ENCODE assay signal across 12 cellular contexts in genomic region chr1:167683641-167684502, GRCh38. TPM values are rescaled to one million over a fixed set of nuclear protein-coding genes. Genes with fewer than 3 reads are reported as not detected.
A peak's percentile ranks its signal among the peaks of the same experiment; 100 is the strongest.
DNase-seq lines count a peak whose midpoint lies in the region; ATAC-seq and TF ChIP-seq lines count a peak whose summit lies in the region.
"Had no signal": no experiment of that assay in that cellular context is flagged by ENCODE, and none has a peak within 500 bp of the region (broad histone marks: within the 10 kb centered on the region; RNA-seq: fewer than 3 reads in every experiment).

No MANE protein-coding gene starts in this region.

- peak overlapping the region; percentile 82 to 92 (median 86) for H3K27ac ChIP-seq in gastrocnemius medialis
- no peak overlapping the region for H3K27ac ChIP-seq in osteoblast (ENCODE audit: low read depth, low read length)
- H3K27ac ChIP-seq: vagina had no signal

- ATAC-seq in activated CD8-positive, alpha-beta T cell treated with anti-CD3 and anti-CD28 coated beads for 36 hours, result no peak
- ATAC-seq in gastrocnemius medialis (peak; percentile 49 to 66), GM21619 (IDR thresholded peaks at IDR 0.05; ENCODE audit: unreplicated experiment) (no peak)
- no peak for ATAC-seq in natural killer cell treated with Interleukin-12 subunit alpha and Interleukin-12 subunit beta and Interleukin-15 and Interleukin-18, amount 100 ng/mL, for 72 hours

- no peaks in the 10 kb centered on the region; the same call in 1 of the 2 replicates for H3K27me3 ChIP-seq in H7 (ENCODE audit: control insufficient read depth, insufficient read depth, low read length)
- no peaks in the 10 kb centered on the region for H3K27me3 ChIP-seq in gastrocnemius medialis
- H3K27me3 ChIP-seq in osteoblast (ENCODE audit: insufficient read depth, low read length), result no peaks in the 10 kb centered on the region
- H3K27me3 ChIP-seq: vagina had no signal

- DNase-seq in H7 (peak; percentile 85), glutamatergic neuron (peak; percentile 33), gastrocnemius medialis (peak in 1 of 2 donors; percentile 68), osteoblast (ENCODE audit: insufficient read length, low spot score, missing footprints) (no peak), LoVo (ENCODE audit: low spot score) (no peak)
- no peak for DNase-seq in activated CD8-positive, alpha-beta T cell treated with anti-CD3 and anti-CD28 coated beads for 36 hours
- DNase-seq in natural killer cell treated with Interleukin-12 subunit alpha and Interleukin-12 subunit beta and Interleukin-15 and Interleukin-18, amount 100 ng/mL, for 72 hours (ENCODE audit: low spot score), result no peak
- DNase-seq: activated CD4-positive, alpha-beta T cell treated with anti-CD3 and anti-CD28 coated beads, Interleukin-2, amount 50 U/mL, for 1 hour; NCI-H2171 treated with DMSO at 0.1 percent for 48 hours had no signal

- POLR2A ChIA-PET in activated CD8-positive, alpha-beta T cell treated with anti-CD3 and anti-CD28 coated beads for 36 hours (lab: Charles Lee), result no interaction called here

- H3K36me3 ChIP-seq in H7 (replicated peaks; ENCODE audit: control insufficient read depth, insufficient read depth, low read length) (no peaks in the 10 kb centered on the region), gastrocnemius medialis (no peaks in the 10 kb centered on the region), osteoblast (ENCODE audit: insufficient read depth, low read length) (no peaks in the 10 kb centered on the region)
- H3K36me3 ChIP-seq: vagina had no signal

- H3K4me1 Mint-ChIP-seq in activated CD8-positive, alpha-beta T cell treated with anti-CD3 and anti-CD28 coated beads for 36 hours (ENCODE audit: low read depth), result peaks cover 23% of the 10 kb centered on the region
- H3K4me1 Mint-ChIP-seq in glutamatergic neuron (ENCODE audit: low read depth, unreplicated experiment), result peaks cover 14% of the 10 kb centered on the region
- peaks cover 21 to 24% of the 10 kb centered on the region in 2 donors for H3K4me1 Mint-ChIP-seq in natural killer cell treated with Interleukin-12 subunit alpha and Interleukin-12 subunit beta and Interleukin-15 and Interleukin-18, amount 100 ng/mL, for 72 hours (ENCODE audit: low read depth in 2 of 2)

- no peak overlapping the region for H3K4me2 ChIP-seq in osteoblast (ENCODE audit: insufficient read depth, low read length)

- CTCF ChIA-PET in activated CD8-positive, alpha-beta T cell treated with anti-CD3 and anti-CD28 coated beads for 36 hours (lab: Charles Lee), result interaction anchor here (1.0 to 1.3 kb wide), 2 partner anchors 47 to 83 kb away, joined by 3 to 5 read pairs; no protein-coding TSS in a partner anchor

- in situ Hi-C loops in gastrocnemius medialis (cut with MboI; ENCODE audit: low sequenced_read_pairs in 4 of 4), result loop anchor here in 1 of 4 donors (25.0 kb wide), 1 partner anchor 622 kb away; no protein-coding TSS in a partner anchor

- H2AFZ ChIP-seq in osteoblast (ENCODE audit: low read length), result no peak overlapping the region

- H3K4me3 Mint-ChIP-seq in activated CD8-positive, alpha-beta T cell treated with anti-CD3 and anti-CD28 coated beads for 36 hours, result no peak overlapping the region
- no peak overlapping the region for H3K4me3 Mint-ChIP-seq in glutamatergic neuron (ENCODE audit: unreplicated experiment)
- no peak overlapping the region for H3K4me3 Mint-ChIP-seq in natural killer cell treated with Interleukin-12 subunit alpha and Interleukin-12 subunit beta and Interleukin-15 and Interleukin-18, amount 100 ng/mL, for 72 hours

- H3K27me3 Mint-ChIP-seq in activated CD8-positive, alpha-beta T cell treated with anti-CD3 and anti-CD28 coated beads for 36 hours, result no peaks in the 10 kb centered on the region
- H3K27me3 Mint-ChIP-seq in glutamatergic neuron (ENCODE audit: unreplicated experiment), result peaks cover 6% of the 10 kb centered on the region
- H3K27me3 Mint-ChIP-seq in natural killer cell treated with Interleukin-12 subunit alpha and Interleukin-12 subunit beta and Interleukin-15 and Interleukin-18, amount 100 ng/mL, for 72 hours, result no peaks in the 10 kb centered on the region

- H3K4me1 ChIP-seq in gastrocnemius medialis (peaks cover 72 to 88% of the 10 kb centered on the region in 2 donors), osteoblast (ENCODE audit: insufficient read depth, low read length) (peaks cover 8% of the 10 kb centered on the region)
- H3K4me1 ChIP-seq: vagina had no signal

- TF ChIP-seq POLR2A in gastrocnemius medialis (IDR thresholded peaks at IDR 0.05), result no peak

- H4K20me1 ChIP-seq in osteoblast (ENCODE audit: insufficient read depth, low read length), result no peaks in the 10 kb centered on the region

- H3K79me2 ChIP-seq in osteoblast (ENCODE audit: insufficient read depth, low read length), result no peaks in the 10 kb centered on the region

- no peak overlapping the region for H3K4me3 ChIP-seq in H7 (ENCODE audit: insufficient read depth, low read depth, low read length)
- H3K4me3 ChIP-seq in gastrocnemius medialis, result peak overlapping the region in 1 of 4 donors; percentile 29
- no peak overlapping the region for H3K4me3 ChIP-seq in osteoblast (ENCODE audit: insufficient read depth, low read length)
- H3K4me3 ChIP-seq: vagina had no signal

- H3K27ac Mint-ChIP-seq in activated CD8-positive, alpha-beta T cell treated with anti-CD3 and anti-CD28 coated beads for 36 hours, result peak overlapping the region; percentile 56
- no peak overlapping the region for H3K27ac Mint-ChIP-seq in glutamatergic neuron (ENCODE audit: unreplicated experiment)
- peak overlapping the region in 1 of 2 donors; percentile 17 for H3K27ac Mint-ChIP-seq in natural killer cell treated with Interleukin-12 subunit alpha and Interleukin-12 subunit beta and Interleukin-15 and Interleukin-18, amount 100 ng/mL, for 72 hours

- no peaks in the 10 kb centered on the region for H3K9me3 Mint-ChIP-seq in activated CD8-positive, alpha-beta T cell treated with anti-CD3 and anti-CD28 coated beads for 36 hours
- H3K9me3 Mint-ChIP-seq in glutamatergic neuron (ENCODE audit: unreplicated experiment), result no peaks in the 10 kb centered on the region
- H3K9me3 Mint-ChIP-seq in natural killer cell treated with Interleukin-12 subunit alpha and Interleukin-12 subunit beta and Interleukin-15 and Interleukin-18, amount 100 ng/mL, for 72 hours, result no peaks in the 10 kb centered on the region

- H3K9me3 ChIP-seq in gastrocnemius medialis (no peaks in the 10 kb centered on the region), osteoblast (ENCODE audit: low read depth, low read length) (no peaks in the 10 kb centered on the region)
- H3K9me3 ChIP-seq: vagina had no signal

- intact Hi-C loops in activated CD8-positive, alpha-beta T cell treated with anti-CD3 and anti-CD28 coated beads for 36 hours (cut with micrococcal nuclease), result no loop called here
- intact Hi-C loops in gastrocnemius medialis (cut with DNase I; ENCODE audit: low total_unique reads), result loop anchor here (2.0 kb wide), 1 partner anchor 49 kb away; no protein-coding TSS in a partner anchor

- no peak for TF ChIP-seq CTCF in activated CD8-positive, alpha-beta T cell treated with anti-CD3 and anti-CD28 coated beads for 36 hours (IDR thresholded peaks at IDR 0.05)
- TF ChIP-seq CTCF in glutamatergic neuron (IDR thresholded peaks at IDR 0.05; ENCODE audit: partially characterized antibody, unreplicated experiment) (no peak), gastrocnemius medialis (IDR thresholded peaks at IDR 0.05 in 4 of 5, conservative IDR thresholded peaks at IDR 0.05 in 1 of 5) (no peak), osteoblast (IDR thresholded peaks at IDR 0.05; ENCODE audit: extremely low read depth, low read depth, low read length) (no peak)

- peaks cover 30% of the 10 kb centered on the region for H3K36me3 Mint-ChIP-seq in activated CD8-positive, alpha-beta T cell treated with anti-CD3 and anti-CD28 coated beads for 36 hours (ENCODE audit: low read depth)
- H3K36me3 Mint-ChIP-seq in glutamatergic neuron (ENCODE audit: unreplicated experiment), result no peaks in the 10 kb centered on the region
- peaks cover 5% of the 10 kb centered on the region for H3K36me3 Mint-ChIP-seq in natural killer cell treated with Interleukin-12 subunit alpha and Interleukin-12 subunit beta and Interleukin-15 and Interleukin-18, amount 100 ng/mL, for 72 hours

RNA-seq across cellular contexts. Expression of gene MPZL1, which starts 37.9 kb away (rescaled TPM):
- total RNA-seq in H7 (2014; rRNA removed; shearing (Covaris generic)), result 99.9 and 104 TPM in 2 replicates
- 10 to 100 TPM; 14.8 to 15.4 TPM for total RNA-seq in activated CD8-positive, alpha-beta T cell treated with anti-CD3 and anti-CD28 coated beads for 36 hours
- total RNA-seq in glutamatergic neuron (ENCODE audit: unreplicated experiment) (149 TPM), gastrocnemius medialis (10 to 100 TPM in 3 of 4 donors, 1 to 10 TPM in 1; 9.2 to 15.7 (median 11.7) TPM), osteoblast (189 and 215 TPM in 2 replicates)
- 10 to 100 TPM; 15.3 to 25.6 TPM for total RNA-seq in natural killer cell treated with Interleukin-12 subunit alpha and Interleukin-12 subunit beta and Interleukin-15 and Interleukin-18, amount 100 ng/mL, for 72 hours

RNA-seq across cellular contexts. Expression of gene RCSD1, which starts 53.8 kb away (rescaled TPM):
- 0.31 and 0.37 TPM in 2 replicates for total RNA-seq in H7 (2014; rRNA removed; shearing (Covaris generic))
- total RNA-seq in activated CD8-positive, alpha-beta T cell treated with anti-CD3 and anti-CD28 coated beads for 36 hours, result 10 to 100 TPM; 66.4 to 67.9 TPM
- total RNA-seq in glutamatergic neuron (ENCODE audit: unreplicated experiment), result not detected
- total RNA-seq in gastrocnemius medialis, result 10 to 100 TPM in 1 of 4 donors, 1 to 10 TPM in 3; 6.0 to 14.8 (median 7.5) TPM
- total RNA-seq in osteoblast, result under 0.01 and 0.29 TPM in 2 replicates
- total RNA-seq in natural killer cell treated with Interleukin-12 subunit alpha and Interleukin-12 subunit beta and Interleukin-15 and Interleukin-18, amount 100 ng/mL, for 72 hours, result 10 to 100 TPM; 30.3 to 30.9 TPM
- total RNA-seq: epithelial cell of proximal tubule had no signal

Comparison
In these comparisons a context has a peak if more than half of its experiments do, and no peak if none do; other contexts are left out.
1. DNase-seq: peak in H7 (single experiment) and glutamatergic neuron (single experiment); none in activated CD8-positive, alpha-beta T cell treated with anti-CD3 and anti-CD28 coated beads for 36 hours (single experiment), osteoblast (single experiment), LoVo (single experiment) and natural killer cell treated with Interleukin-12 subunit alpha and Interleukin-12 subunit beta and Interleukin-15 and Interleukin-18, amount 100 ng/mL, for 72 hours (single experiment).
2. ATAC-seq: peak in gastrocnemius medialis (2 of 2); none in activated CD8-positive, alpha-beta T cell treated with anti-CD3 and anti-CD28 coated beads for 36 hours (single experiment), GM21619 (single experiment) and natural killer cell treated with Interleukin-12 subunit alpha and Interleukin-12 subunit beta and Interleukin-15 and Interleukin-18, amount 100 ng/mL, for 72 hours (0 of 2).